Comparison of ENCODE assay signal across 20 cellular contexts in genomic region chr1:21585037-21585436, GRCh38.
DNase-seq lines count a peak whose midpoint lies in the region; ATAC-seq, FAIRE-seq and TF ChIP-seq lines count a peak whose summit lies in the region.
"Had no signal": no experiment of that assay in that cellular context is flagged by ENCODE, and none has a peak within 500 bp of the region (broad histone marks: within the 10 kb centered on the region; RNA-seq: fewer than 3 reads in every experiment).

No MANE protein-coding gene starts in this region.

- H3K9me3 Mint-ChIP-seq in stimulated activated effector memory CD8-positive, alpha-beta T cell treated with anti-CD3 and anti-CD28 coated beads, Interleukin-12 subunit alpha, Interleukin-12 subunit beta, amount 100 ng/mL, for 72 hours, result no peaks in the 10 kb centered on the region
- H3K9me3 Mint-ChIP-seq: H9 had no signal

- intact Hi-C loops in heart right ventricle (cut with DNase I) (loop anchor here in 1 of 10 donors (5.0 kb wide), 1 partner anchor 213 kb away; no protein-coding TSS in a partner anchor), cardiac septum (cut with DNase I) (loop anchor here (5.0 kb wide), 2 partner anchors 78 to 323 kb away; partner anchors contain the start of gene ALPL)

- H3K27ac ChIP-seq in heart right ventricle, result peak overlapping the region in 3 of 10 donors; percentile 35 to 51 (median 43)
- H3K27ac ChIP-seq in mesendoderm (ENCODE audit: low read depth, low read length), result no peak overlapping the region
- H3K27ac ChIP-seq in small intestine (ENCODE audit: low read depth in 1 of 2, low read length in 1 of 2), result no peak overlapping the region
- H3K27ac ChIP-seq: C4-2B, Peyer's patch had no signal

- H3K9ac ChIP-seq in mesendoderm (ENCODE audit: low read length), result no peak overlapping the region

- no peak overlapping the region for H4K8ac ChIP-seq in mesendoderm (ENCODE audit: low read depth, low read length)

- H4K5ac ChIP-seq in mesendoderm (ENCODE audit: low read length), result no peak overlapping the region

- H3K56ac ChIP-seq in mesendoderm (ENCODE audit: low read length), result no peak overlapping the region

- H2AK5ac ChIP-seq in mesendoderm (ENCODE audit: low read length), result peak overlapping the region; percentile 51

- no peak overlapping the region for H3K18ac ChIP-seq in mesendoderm (ENCODE audit: low read length)

- H3K79me2 ChIP-seq in mesendoderm (ENCODE audit: control insufficient read depth, insufficient read depth, low read length), result no peaks in the 10 kb centered on the region

- H3K36me3 ChIP-seq in heart right ventricle (no peaks in the 10 kb centered on the region), bronchial epithelial cell (ENCODE audit: control insufficient read depth, insufficient read depth, low read length) (no peaks in the 10 kb centered on the region), mesendoderm (ENCODE audit: control insufficient read depth, insufficient read depth, low read length) (no peaks in the 10 kb centered on the region), small intestine (ENCODE audit: control insufficient read depth in 2 of 2, insufficient read depth in 2 of 2, low read length in 2 of 2) (no peaks in the 10 kb centered on the region)
- H3K36me3 ChIP-seq: Peyer's patch had no signal

- H3K4me3 Mint-ChIP-seq in stimulated activated effector memory CD8-positive, alpha-beta T cell treated with anti-CD3 and anti-CD28 coated beads, Interleukin-12 subunit alpha, Interleukin-12 subunit beta, amount 100 ng/mL, for 72 hours, result no peak overlapping the region
- H3K4me3 Mint-ChIP-seq: H9 had no signal

- H3K4me2 ChIP-seq in mesendoderm (ENCODE audit: low read length), result no peak overlapping the region

- peaks cover 0 to 40% (median 27%) of the 10 kb centered on the region in 9 donors for H3K4me1 ChIP-seq in heart right ventricle
- H3K4me1 ChIP-seq in mesendoderm (ENCODE audit: control insufficient read depth, low read depth, low read length), result peaks cover 3% of the 10 kb centered on the region
- H3K4me1 ChIP-seq in small intestine (ENCODE audit: control insufficient read depth in 2 of 2, insufficient read depth in 1 of 2, low read depth in 1 of 2, low read length in 1 of 2), result no peaks in the 10 kb centered on the region

- H3K79me1 ChIP-seq in mesendoderm (ENCODE audit: low read length), result no peaks in the 10 kb centered on the region

- H2BK5ac ChIP-seq in mesendoderm (ENCODE audit: low read length), result peak overlapping the region; percentile 35

- H3K9me3 ChIP-seq in heart right ventricle (peaks cover 0 to 4% (median 0%) of the 10 kb centered on the region in 11 donors), small intestine (ENCODE audit: control insufficient read depth, low read depth) (no peaks in the 10 kb centered on the region)
- H3K9me3 ChIP-seq: Peyer's patch had no signal

- in situ Hi-C loops in GM13977 (cut with MboI; ENCODE audit: low pct_unique_long_range_greater_than_20kb, low sequenced_read_pairs, unreplicated experiment), result no loop called here

- DNase-seq in heart right ventricle, result peak in 1 of 2 donors; percentile 40
- DNase-seq in cardiac septum (ENCODE audit: low spot score), result no peak
- peak; percentile 20 for DNase-seq in bronchial epithelial cell (ENCODE audit: low read depth)
- DNase-seq in mesendoderm, result no peak
- DNase-seq in stimulated activated effector memory CD8-positive, alpha-beta T cell treated with anti-CD3 and anti-CD28 coated beads, Interleukin-12 subunit alpha, Interleukin-12 subunit beta, amount 100 ng/mL, for 72 hours (ENCODE audit: low spot score in 2 of 2), result no peak
- no peak for DNase-seq in NCI-H2227 treated with DMSO at 0.1 percent for 48 hours (lab: John Stamatoyannopoulos, UW)
- DNase-seq in small intestine, result no peak
- DNase-seq in GM13977 (ENCODE audit: low spot score), result no peak
- DNase-seq: COR-L47, DMS53, H9, NCI-H1436 treated with DMSO at 0.1 percent for 48 hours, NCI-H2081 treated with DMSO at 0.1 percent for 48 hours, NCI-H345, NCI-H748 treated with DMSO at 0.1 percent for 48 hours, Peyer's patch, SHP77 treated with DMSO at 0.1 percent for 48 hours had no signal

- no peak overlapping the region for H2BK120ac ChIP-seq in mesendoderm (ENCODE audit: low read depth, low read length)

- H3K27me3 ChIP-seq in heart right ventricle (peaks cover 0 to 30% (median 11%) of the 10 kb centered on the region in 7 donors), bronchial epithelial cell (ENCODE audit: control insufficient read depth, insufficient read depth, low read length) (peaks cover 2% of the 10 kb centered on the region), mesendoderm (ENCODE audit: insufficient read depth, low read length, poor library complexity) (no peaks in the 10 kb centered on the region), small intestine (ENCODE audit: control insufficient read depth in 2 of 2, insufficient read depth in 2 of 2, low read length in 2 of 2) (peaks cover 0 to 3% of the 10 kb centered on the region in 2 donors)
- H3K27me3 ChIP-seq: Peyer's patch had no signal

- H3K23ac ChIP-seq in mesendoderm (ENCODE audit: low read length), result no peak overlapping the region

- ATAC-seq in heart right ventricle, result peak in 6 of 8 donors; percentile 18 to 78 (median 66)
- ATAC-seq in stimulated activated effector memory CD8-positive, alpha-beta T cell treated with anti-CD3 and anti-CD28 coated beads, Interleukin-12 subunit alpha, Interleukin-12 subunit beta, amount 100 ng/mL, for 72 hours, result peak; percentile 4
- ATAC-seq: GM12878 had no signal

- no peak for TF ChIP-seq CTCF in heart right ventricle (IDR thresholded peaks at IDR 0.05)
- TF ChIP-seq CTCF in bronchial epithelial cell (IDR thresholded peaks at IDR 0.05; ENCODE audit: insufficient read depth, low read length, severe bottlenecking), result no peak
- TF ChIP-seq CTCF in GM13977 (IDR thresholded peaks at IDR 0.05; ENCODE audit: extremely low read depth, insufficient read depth, missing control alignments), result no peak

- no peak overlapping the region for H3K4ac ChIP-seq in mesendoderm (ENCODE audit: low read depth, low read length)

- H2BK15ac ChIP-seq in mesendoderm (replicated peaks; ENCODE audit: low read depth), result no peak overlapping the region

- WGBS in heart right ventricle, 2 donors, result 66 to 73% methylated on average over 9 of the region's 9 CpGs
- no CpG with 5 or more reads among the region's 9 CpGs for WGBS in mesendoderm (ENCODE audit: extremely low coverage, insufficient coverage, low lambda C conversion rate)
- WGBS in small intestine, 3 donors, result 36 to 66% (median 54%) methylated on average over 9 of the region's 9 CpGs

- H3K4me3 ChIP-seq in heart right ventricle (no peak overlapping the region), bronchial epithelial cell (ENCODE audit: low read depth, low read length) (no peak overlapping the region), mesendoderm (ENCODE audit: low read length) (no peak overlapping the region), small intestine (ENCODE audit: low read depth in 1 of 2, low read length in 2 of 2) (no peak overlapping the region)
- H3K4me3 ChIP-seq: GM12878, Peyer's patch had no signal

- H3K27ac Mint-ChIP-seq in stimulated activated effector memory CD8-positive, alpha-beta T cell treated with anti-CD3 and anti-CD28 coated beads, Interleukin-12 subunit alpha, Interleukin-12 subunit beta, amount 100 ng/mL, for 72 hours, result no peak overlapping the region
- H3K27ac Mint-ChIP-seq: H9 had no signal

- FAIRE-seq in bronchial epithelial cell (lab: Jason Lieb, UNC) (no peak), small intestine (lab: Jason Lieb, UNC) (no peak)
- FAIRE-seq: A204.1, GM12878 had no signal

- no peaks in the 10 kb centered on the region for H3K36me3 Mint-ChIP-seq in stimulated activated effector memory CD8-positive, alpha-beta T cell treated with anti-CD3 and anti-CD28 coated beads, Interleukin-12 subunit alpha, Interleukin-12 subunit beta, amount 100 ng/mL, for 72 hours

- no peaks in the 10 kb centered on the region for H3K4me1 Mint-ChIP-seq in stimulated activated effector memory CD8-positive, alpha-beta T cell treated with anti-CD3 and anti-CD28 coated beads, Interleukin-12 subunit alpha, Interleukin-12 subunit beta, amount 100 ng/mL, for 72 hours
